36 cellular contexts compared by ENCODE assay signal in genomic region chr4:154294951-154295350, GRCh38.
"Had no signal": no experiment of that assay in that cellular context is flagged by ENCODE, and none has a peak within 500 bp of the region (broad histone marks: within the 10 kb centered on the region; RNA-seq: fewer than 3 reads in every experiment).

No MANE protein-coding gene starts in this region.

- H3K27ac Mint-ChIP-seq: activated CD4-positive, alpha-beta memory T cell treated with anti-CD3 and anti-CD28 coated beads for 36 hours; activated CD4-positive, alpha-beta T cell treated with anti-CD3 and anti-CD28 coated beads for 36 hours; activated CD8-positive, alpha-beta T cell treated with anti-CD3 and anti-CD28 coated beads for 36 hours; activated naive CD4-positive, alpha-beta T cell treated with anti-CD3 and anti-CD28 coated beads for 36 hours; activated naive CD4-positive, alpha-beta T cell treated with anti-CD3 and anti-CD28 coated beads, Interleukin-2, amount 50 U/mL, for 72 hours; activated naive CD8-positive, alpha-beta T cell treated with anti-CD3 and anti-CD28 coated beads for 36 hours; activated T-cell treated with anti-CD3 and anti-CD28 coated beads, Interleukin-2, amount 50 U/mL, for 72 hours; activated T-helper 1 cell treated with anti-CD3 and anti-CD28 coated beads, Interleukin-12 subunit alpha, Interleukin-12 subunit beta, Interleukin-2, Interleukin-4 antibody, amounts not matched to agents 30 ng/mL and 10 ng/mL and 1 ng/mL, durations not matched to agents 14 hours and 24 hours and 36 hours; activated T-helper 17 cell treated with anti-CD3 and anti-CD28 coated beads, Interleukin-2, amount 50 U/mL, for 72 hours; T-helper 1 cell treated with Interleukin-12 subunit alpha and Interleukin-12 subunit beta and Interleukin-4 antibody, amounts not matched to agents 30 μg/mL and 1 μg/mL, for 36 hours; T-helper 2 cell treated with Interferon-gamma antibody and Interleukin-4, amounts not matched to agents 5 μg/mL and 100 μg/mL, for 36 hours; WTC11 had no signal

- H3K4me3 Mint-ChIP-seq: activated CD4-positive, alpha-beta memory T cell treated with anti-CD3 and anti-CD28 coated beads for 36 hours; activated CD4-positive, alpha-beta T cell treated with anti-CD3 and anti-CD28 coated beads for 36 hours; activated CD8-positive, alpha-beta T cell treated with anti-CD3 and anti-CD28 coated beads for 36 hours; activated naive CD4-positive, alpha-beta T cell treated with anti-CD3 and anti-CD28 coated beads for 36 hours; activated naive CD8-positive, alpha-beta T cell treated with anti-CD3 and anti-CD28 coated beads for 36 hours; activated T-cell treated with anti-CD3 and anti-CD28 coated beads, Interleukin-2, amount 50 U/mL, for 4 hours; activated T-cell treated with anti-CD3 and anti-CD28 coated beads, Interleukin-2, amount 50 U/mL, for 72 hours; activated T-helper 1 cell treated with anti-CD3 and anti-CD28 coated beads, Interleukin-12 subunit alpha, Interleukin-12 subunit beta, Interleukin-2, Interleukin-4 antibody, amounts not matched to agents 30 ng/mL and 10 ng/mL and 1 ng/mL, durations not matched to agents 14 hours and 24 hours and 36 hours; activated T-helper 17 cell treated with anti-CD3 and anti-CD28 coated beads, Interleukin-2, amount 50 U/mL, for 72 hours; T-helper 1 cell treated with Interleukin-12 subunit alpha and Interleukin-12 subunit beta and Interleukin-4 antibody, amounts not matched to agents 30 μg/mL and 1 μg/mL, for 36 hours; T-helper 2 cell treated with Interferon-gamma antibody and Interleukin-4, amounts not matched to agents 5 μg/mL and 100 μg/mL, for 36 hours; WTC11 had no signal

- DNase-seq: activated CD4-positive, alpha-beta memory T cell treated with anti-CD3 and anti-CD28 coated beads for 36 hours; activated CD4-positive, alpha-beta T cell treated with anti-CD3 and anti-CD28 coated beads for 1 hour; activated CD4-positive, alpha-beta T cell treated with anti-CD3 and anti-CD28 coated beads for 36 hours; activated CD4-positive, alpha-beta T cell treated with anti-CD3 and anti-CD28 coated beads for 48 hours; activated CD4-positive, alpha-beta T cell treated with anti-CD3 and anti-CD28 coated beads, Interleukin-2, amount 50 U/mL, for 1 hour; activated CD4-positive, alpha-beta T cell treated with anti-CD3 and anti-CD28 coated beads, Interleukin-2, amount 50 U/mL, for 4 hours; activated CD4-positive, CD25-positive, alpha-beta regulatory T cell; activated CD8-positive, alpha-beta memory T cell treated with anti-CD3 and anti-CD28 coated beads, Interleukin-2, amount 50 U/mL, for 4 hours; activated CD8-positive, alpha-beta T cell treated with anti-CD3 and anti-CD28 coated beads for 36 hours; activated effector memory CD4-positive, alpha-beta T cell treated with anti-CD3 and anti-CD28 coated beads, Interleukin-2, amount 50 U/mL, for 16 hours; activated gamma-delta T cell treated with Interleukin-2 at 50 U/mL for 16 hours; activated naive CD4-positive, alpha-beta T cell; activated naive CD4-positive, alpha-beta T cell treated with anti-CD3 and anti-CD28 coated beads for 36 hours; activated naive CD4-positive, alpha-beta T cell treated with anti-CD3 and anti-CD28 coated beads, Interleukin-2, amount 50 U/mL, for 16 hours; activated naive CD8-positive, alpha-beta T cell treated with anti-CD3 and anti-CD28 coated beads for 36 hours; activated T-cell treated with anti-CD3 and anti-CD28 coated beads for 4 hours; activated T-cell treated with anti-CD3 and anti-CD28 coated beads, Interleukin-2, amount 50 U/mL, for 1 hour; activated T-cell treated with anti-CD3 and anti-CD28 coated beads, Interleukin-2, amount 50 U/mL, for 4 hours; activated T-cell treated with anti-CD3 and anti-CD28 coated beads, Interleukin-2, amount 50 U/mL, for 72 hours; adrenal gland; amniotic stem cell; aorta; body of pancreas; brain microvascular endothelial cell; central memory CD4-positive, alpha-beta T cell; T-helper 2 cell; T-helper 9 cell; WERI-Rb-1 had no signal

- H3K27me3 Mint-ChIP-seq: activated CD4-positive, alpha-beta memory T cell treated with anti-CD3 and anti-CD28 coated beads for 36 hours had no signal

- H3K27ac ChIP-seq: adrenal gland, body of pancreas, brain microvascular endothelial cell, breast epithelium, WERI-Rb-1 had no signal

- H3K36me3 Mint-ChIP-seq: activated CD4-positive, alpha-beta memory T cell treated with anti-CD3 and anti-CD28 coated beads for 36 hours; activated naive CD8-positive, alpha-beta T cell treated with anti-CD3 and anti-CD28 coated beads for 36 hours; WTC11 had no signal

- H3K9me3 ChIP-seq: adrenal gland, body of pancreas, breast epithelium had no signal

- H3K9me3 Mint-ChIP-seq: activated CD4-positive, alpha-beta memory T cell treated with anti-CD3 and anti-CD28 coated beads for 36 hours; activated CD8-positive, alpha-beta T cell treated with anti-CD3 and anti-CD28 coated beads for 36 hours; activated naive CD4-positive, alpha-beta T cell treated with anti-CD3 and anti-CD28 coated beads for 36 hours; activated naive CD4-positive, alpha-beta T cell treated with anti-CD3 and anti-CD28 coated beads, Interleukin-2, amount 50 U/mL, for 72 hours; activated naive CD8-positive, alpha-beta T cell treated with anti-CD3 and anti-CD28 coated beads for 36 hours; activated T-cell treated with anti-CD3 and anti-CD28 coated beads, Interleukin-2, amount 50 U/mL, for 4 hours; activated T-cell treated with anti-CD3 and anti-CD28 coated beads, Interleukin-2, amount 50 U/mL, for 72 hours; activated T-helper 1 cell treated with anti-CD3 and anti-CD28 coated beads, Interleukin-12 subunit alpha, Interleukin-12 subunit beta, Interleukin-2, Interleukin-4 antibody, amounts not matched to agents 30 ng/mL and 10 ng/mL and 1 ng/mL, durations not matched to agents 14 hours and 24 hours and 36 hours; activated T-helper 17 cell treated with anti-CD3 and anti-CD28 coated beads, Interleukin-2, amount 50 U/mL, for 72 hours; T-helper 1 cell treated with Interleukin-12 subunit alpha and Interleukin-12 subunit beta and Interleukin-4 antibody, amounts not matched to agents 30 μg/mL and 1 μg/mL, for 36 hours; T-helper 2 cell treated with Interferon-gamma antibody and Interleukin-4, amounts not matched to agents 5 μg/mL and 100 μg/mL, for 36 hours had no signal

- H3K36me3 ChIP-seq: adrenal gland, brain microvascular endothelial cell, breast epithelium, WERI-Rb-1 had no signal

- H3K4me1 Mint-ChIP-seq: activated CD4-positive, alpha-beta T cell treated with anti-CD3 and anti-CD28 coated beads for 36 hours; activated naive CD8-positive, alpha-beta T cell treated with anti-CD3 and anti-CD28 coated beads for 36 hours; activated T-helper 17 cell treated with anti-CD3 and anti-CD28 coated beads, Interleukin-2, amount 50 U/mL, for 72 hours; WTC11 had no signal

- H3K4me3 ChIP-seq: adrenal gland, body of pancreas, breast epithelium had no signal

- ATAC-seq: activated CD4-positive, alpha-beta T cell treated with anti-CD3 and anti-CD28 coated beads for 36 hours; activated CD4-positive, CD25-positive, alpha-beta regulatory T cell treated with anti-CD3 and anti-CD28 coated beads, Interleukin-2, amount 50 U/mL, for 24 hours; activated CD8-positive, alpha-beta T cell treated with anti-CD3 and anti-CD28 coated beads for 36 hours; activated naive CD4-positive, alpha-beta T cell treated with anti-CD3 and anti-CD28 coated beads, Interleukin-2, amount 50 U/mL, for 72 hours; activated T-cell treated with anti-CD3 and anti-CD28 coated beads, Interleukin-2, amount 50 U/mL, for 4 hours; activated T-cell treated with anti-CD3 and anti-CD28 coated beads, Interleukin-2, amount 50 U/mL, for 72 hours; activated T-helper 17 cell treated with anti-CD3 and anti-CD28 coated beads, Interleukin-2, amount 50 U/mL, for 72 hours; body of pancreas; WTC11 had no signal
